Comparison of ENCODE assay signal across 10 cellular contexts in genomic region chr15:92958105-92958504, GRCh38. TPM values are rescaled to one million over a fixed set of nuclear protein-coding genes. Genes with fewer than 3 reads are reported as not detected.
DNase-seq lines count a peak whose midpoint lies in the region; ATAC-seq and TF ChIP-seq lines count a peak whose summit lies in the region.
"Had no signal": no experiment of that assay in that cellular context is flagged by ENCODE, and none has a peak within 500 bp of the region (broad histone marks: within the 10 kb centered on the region; RNA-seq: fewer than 3 reads in every experiment).

No MANE protein-coding gene starts in this region.

- peaks cover 44% of the 10 kb centered on the region for H4K20me1 ChIP-seq in neural progenitor cell (ENCODE audit: low read depth)

- no peak overlapping the region for H3K4me3 ChIP-seq in neural progenitor cell

- peaks cover 95% of the 10 kb centered on the region for H3K79me2 ChIP-seq in neural progenitor cell (ENCODE audit: low read depth)

- ATAC-seq in GM21360 (IDR thresholded peaks at IDR 0.05; ENCODE audit: unreplicated experiment) = no peak
- no peak for ATAC-seq in GM21515 (IDR thresholded peaks at IDR 0.05; ENCODE audit: unreplicated experiment)

- H3K27ac ChIP-seq in neural progenitor cell = no peak overlapping the region
- H3K27ac ChIP-seq: HL-60 had no signal

- H3K27ac Mint-ChIP-seq in activated CD4-positive, alpha-beta T cell treated with anti-CD3 and anti-CD28 coated beads, Interleukin-2, amount 10 ng/mL, durations not matched to agents 24 days and 14 days = peak overlapping the region; percentile 87
- no peak overlapping the region for H3K27ac Mint-ChIP-seq in neural progenitor cell

- H3K27me3 Mint-ChIP-seq in activated CD4-positive, alpha-beta T cell treated with anti-CD3 and anti-CD28 coated beads, Interleukin-2, amount 10 ng/mL, durations not matched to agents 24 days and 14 days = no peaks in the 10 kb centered on the region
- H3K27me3 Mint-ChIP-seq in neural progenitor cell (ENCODE audit: insufficient read depth, low read depth) = peaks cover 3% of the 10 kb centered on the region

- H3K36me3 ChIP-seq in neural progenitor cell = peaks cover 80% of the 10 kb centered on the region

- DNase-seq in ELR (ENCODE audit: low read depth) = peak; percentile 63
- peak; percentile 69 for DNase-seq in activated CD4-positive, alpha-beta T cell treated with anti-CD3 and anti-CD28 coated beads, Interleukin-2, amount 10 ng/mL, durations not matched to agents 24 days and 14 days
- peak; percentile 70 for DNase-seq in central memory CD4-positive, alpha-beta T cell
- peak; percentile 56 for DNase-seq in stimulated activated CD4-positive, alpha-beta T cell treated with anti-CD3 and anti-CD28 coated beads, Interleukin-2, amount 100 ng/mL, for 4 hours (ENCODE audit: low read depth)
- no peak for DNase-seq in NCI-H2029 treated with DMSO at 0.1 percent for 48 hours (lab: John Stamatoyannopoulos, UW)
- DNase-seq in neural progenitor cell (ENCODE audit: low spot score) = no peak
- DNase-seq: caudate nucleus had no signal

- no peaks in the 10 kb centered on the region for H3K4me1 ChIP-seq in neural progenitor cell

- peaks cover 51% of the 10 kb centered on the region for H3F3A ChIP-seq in neural progenitor cell (ENCODE audit: low read depth)

- no peak overlapping the region for H2AFZ ChIP-seq in neural progenitor cell (replicated peaks)

- H3K4me2 ChIP-seq in neural progenitor cell = no peak overlapping the region

- no peaks in the 10 kb centered on the region for H3K27me3 ChIP-seq in neural progenitor cell

- H3K9me3 Mint-ChIP-seq in activated CD4-positive, alpha-beta T cell treated with anti-CD3 and anti-CD28 coated beads, Interleukin-2, amount 10 ng/mL, durations not matched to agents 24 days and 14 days = peaks cover 11% of the 10 kb centered on the region
- peaks cover 18% of the 10 kb centered on the region for H3K9me3 Mint-ChIP-seq in neural progenitor cell

- H3K36me3 Mint-ChIP-seq in activated CD4-positive, alpha-beta T cell treated with anti-CD3 and anti-CD28 coated beads, Interleukin-2, amount 10 ng/mL, durations not matched to agents 24 days and 14 days (ENCODE audit: low read depth) = peaks cover 83% of the 10 kb centered on the region
- H3K36me3 Mint-ChIP-seq in neural progenitor cell = peaks cover 79% of the 10 kb centered on the region

- H3K4me1 Mint-ChIP-seq in activated CD4-positive, alpha-beta T cell treated with anti-CD3 and anti-CD28 coated beads, Interleukin-2, amount 10 ng/mL, durations not matched to agents 24 days and 14 days = peaks cover 29% of the 10 kb centered on the region
- H3K4me1 Mint-ChIP-seq in neural progenitor cell = no peaks in the 10 kb centered on the region

- intact Hi-C loops in activated CD4-positive, alpha-beta T cell treated with anti-CD3 and anti-CD28 coated beads, Interleukin-2, amount 10 ng/mL, durations not matched to agents 24 days and 14 days (cut with micrococcal nuclease) = loop anchor here (5.0 kb wide), 1 partner anchor 59 kb away; no protein-coding TSS in a partner anchor

- peak overlapping the region; percentile 61 for H3K4me3 Mint-ChIP-seq in activated CD4-positive, alpha-beta T cell treated with anti-CD3 and anti-CD28 coated beads, Interleukin-2, amount 10 ng/mL, durations not matched to agents 24 days and 14 days
- H3K4me3 Mint-ChIP-seq in neural progenitor cell = no peak overlapping the region

- TF ChIP-seq CTCF in neural progenitor cell (IDR thresholded peaks at IDR 0.05) = no peak

- no peak overlapping the region for H3K9ac ChIP-seq in neural progenitor cell

- no peaks in the 10 kb centered on the region for H3K9me3 ChIP-seq in neural progenitor cell (ENCODE audit: low read depth)

RNA-seq across cellular contexts. Expression of gene CHD2, which starts 58.0 kb away (rescaled TPM):
- total RNA-seq in activated CD4-positive, alpha-beta T cell treated with anti-CD3 and anti-CD28 coated beads, Interleukin-2, amount 10 ng/mL, durations not matched to agents 24 days and 14 days = 105 and 111 TPM in 2 replicates
- total RNA-seq in neural progenitor cell (ENCODE audit: low replicate concordance) = 77.6 and 128 TPM in 2 replicates

Comparison
In these comparisons a context has a peak if more than half of its experiments do, and no peak if none do; other contexts are left out.
1. DNase-seq: peak in ELR (single experiment), activated CD4-positive, alpha-beta T cell treated with anti-CD3 and anti-CD28 coated beads, Interleukin-2, amount 10 ng/mL, durations not matched to agents 24 days and 14 days (single experiment), central memory CD4-positive, alpha-beta T cell (single experiment) and stimulated activated CD4-positive, alpha-beta T cell treated with anti-CD3 and anti-CD28 coated beads, Interleukin-2, amount 100 ng/mL, for 4 hours (single experiment); none in NCI-H2029 treated with DMSO at 0.1 percent for 48 hours (single experiment) and neural progenitor cell (single experiment).